Comparison of ENCODE assay signal across 1 cellular context in genomic region chr6:39366875-39367618, GRCh38.
TF ChIP-seq lines count a peak whose summit lies in the region.

No MANE protein-coding gene starts in this region.

TF ChIP-seq in SK-N-SH, 30 proteins besides CTCF, POLR2A, EP300 and RAD21 (continued from another document):
- TF ChIP-seq REST (IDR thresholded peaks at IDR 0.05; ENCODE audit: low read depth, low read length) = no peak
- no peak for TF ChIP-seq FOSL2 (IDR thresholded peaks at IDR 0.05; ENCODE audit: borderline replicate concordance, low read depth)
- TF ChIP-seq NFIC (IDR thresholded peaks at IDR 0.05; ENCODE audit: borderline replicate concordance) = no peak
- TF ChIP-seq JUND (IDR thresholded peaks at IDR 0.05) = no peak
- no peak for TF ChIP-seq EZH2phosphoT487 (IDR thresholded peaks at IDR 0.05; ENCODE audit: borderline replicate concordance, low read depth)
- TF ChIP-seq TCF12 (IDR thresholded peaks at IDR 0.05) = no peak
- TF ChIP-seq USF2 (IDR thresholded peaks at IDR 0.05; ENCODE audit: borderline replicate concordance, low read depth, low read length) = no peak
- no peak for TF ChIP-seq TAF1 (IDR thresholded peaks at IDR 0.05; ENCODE audit: borderline replicate concordance, low read depth, low read length)
- TF ChIP-seq MAX (IDR thresholded peaks at IDR 0.05; ENCODE audit: low read depth) = no peak
- TF ChIP-seq ZBTB33 (IDR thresholded peaks at IDR 0.05; ENCODE audit: borderline replicate concordance, low read depth) = no peak
